In the genomic region with DNA sequence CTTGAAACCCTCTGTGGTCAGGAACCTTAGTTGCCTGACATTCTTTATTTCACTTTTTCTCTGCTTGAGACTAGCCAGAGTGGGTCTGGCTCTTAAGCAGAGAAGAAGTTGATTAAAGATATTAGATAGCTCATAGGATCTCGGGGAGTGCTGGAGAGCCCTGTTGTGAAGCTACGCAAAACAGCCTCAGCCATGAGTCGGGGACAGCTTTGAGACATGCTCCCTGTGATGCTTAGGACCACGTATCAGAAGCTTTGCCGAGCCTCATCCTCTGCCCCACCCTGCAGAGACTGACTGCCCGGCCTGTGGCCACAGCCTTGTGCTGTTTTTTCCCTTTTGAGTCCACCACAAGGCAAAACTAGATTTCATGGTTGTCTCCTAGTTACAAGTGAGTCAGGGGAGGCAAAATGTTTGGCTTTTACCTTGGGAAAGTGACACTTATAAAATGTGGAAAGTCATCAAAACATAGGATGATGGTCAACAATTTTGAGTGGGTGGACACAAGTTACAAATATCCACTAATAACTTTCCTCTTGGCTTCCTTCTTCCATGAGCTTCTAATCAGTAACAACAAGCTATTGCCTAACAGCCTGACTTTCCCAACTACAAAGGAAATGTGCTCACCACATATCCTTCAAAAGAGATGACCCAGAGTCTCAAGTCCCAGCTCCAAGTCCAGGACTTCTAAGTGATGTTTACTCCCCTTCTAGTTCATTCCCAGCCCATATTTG, we compare ENCODE assay signal across 11 cellular contexts.
DNase-seq lines count a peak whose midpoint lies in the region; ATAC-seq, FAIRE-seq and TF ChIP-seq lines count a peak whose summit lies in the region.
"Had no signal": no experiment of that assay in that cellular context is flagged by ENCODE, and none has a peak within 500 bp of the region (broad histone marks: within the 10 kb centered on the region; RNA-seq: fewer than 3 reads in every experiment).

No MANE protein-coding gene starts in this region.

- H3K4me1 ChIP-seq in Peyer's patch (peaks cover 0 to 6% (median 0%) of the 10 kb centered on the region in 4 donors), osteoblast (ENCODE audit: insufficient read depth, low read length) (peaks cover 12% of the 10 kb centered on the region)

- CTCF ChIA-PET in RWPE1 (lab: Yijun Ruan, JAX), result interaction anchor here (0.7 kb wide), 1 partner anchor 40 kb away, joined by 3 read pairs; no protein-coding TSS in a partner anchor

- no peaks in the 10 kb centered on the region for H4K20me1 ChIP-seq in osteoblast (ENCODE audit: insufficient read depth, low read length)

- H3K27me3 ChIP-seq in Peyer's patch, result no peaks in the 10 kb centered on the region
- no peaks in the 10 kb centered on the region for H3K27me3 ChIP-seq in osteoblast (ENCODE audit: insufficient read depth, low read length)

- no peak for FAIRE-seq in GM19239 (lab: Jason Lieb, UNC)

- POLR2A ChIA-PET in RWPE1 (lab: Yijun Ruan, JAX; ENCODE audit: low non-redundant PET), result no interaction called here

- TF ChIP-seq POLR2A in Peyer's patch (IDR thresholded peaks at IDR 0.05), result no peak

- ATAC-seq in GM19452 (IDR thresholded peaks at IDR 0.05; ENCODE audit: unreplicated experiment), result no peak
- ATAC-seq in GM18511 (IDR thresholded peaks at IDR 0.05; ENCODE audit: unreplicated experiment), result no peak
- ATAC-seq: T-cell had no signal

- H3K4me3 ChIP-seq in Peyer's patch (no peak overlapping the region), osteoblast (ENCODE audit: insufficient read depth, low read length) (no peak overlapping the region)

- H3K9me3 ChIP-seq in Peyer's patch, result no peaks in the 10 kb centered on the region
- no peaks in the 10 kb centered on the region for H3K9me3 ChIP-seq in osteoblast (ENCODE audit: low read depth, low read length)

- DNase-seq in AML-193 (lab: John Stamatoyannopoulos, UW) (peak; percentile 47 to 48), Peyer's patch (peak in 1 of 3 donors; percentile 68), fibroblast of peridontal ligament (ENCODE audit: extremely low read depth) (peak; percentile 87), osteoblast (ENCODE audit: insufficient read length, low spot score, missing footprints) (peak; percentile 66), GM19239 (ENCODE audit: insufficient read length, low spot score) (no peak), RWPE1 (ENCODE audit: low spot score) (no peak)
- DNase-seq: hypothalamus, NCI-H1105 treated with DMSO at 0.1 percent for 48 hours, T-cell had no signal

- H3K36me3 ChIP-seq in Peyer's patch (no peaks in the 10 kb centered on the region), osteoblast (ENCODE audit: insufficient read depth, low read length) (no peaks in the 10 kb centered on the region)

- TF ChIP-seq CTCF in Peyer's patch (IDR thresholded peaks at IDR 0.05) (no peak), osteoblast (IDR thresholded peaks at IDR 0.05; ENCODE audit: extremely low read depth, low read depth, low read length) (no peak), RWPE1 (conservative IDR thresholded peaks at IDR 0.05; ENCODE audit: low read depth) (no peak)

- peak overlapping the region; percentile 13 for H2AFZ ChIP-seq in osteoblast (ENCODE audit: low read length)

- peak overlapping the region in 3 of 4 donors; percentile 56 to 81 (median 75) for H3K27ac ChIP-seq in Peyer's patch
- H3K27ac ChIP-seq in osteoblast (ENCODE audit: low read depth, low read length), result peak overlapping the region; percentile 47
- no peak overlapping the region for H3K27ac ChIP-seq in RWPE1

- H3K79me2 ChIP-seq in osteoblast (ENCODE audit: insufficient read depth, low read length), result no peaks in the 10 kb centered on the region

- H3K4me2 ChIP-seq in osteoblast (ENCODE audit: insufficient read depth, low read length), result no peak overlapping the region

Comparison
In these comparisons a context has a peak if more than half of its experiments do, and no peak if none do; other contexts are left out.
1. DNase-seq: peak in AML-193 (2 of 2), fibroblast of peridontal ligament (single experiment) and osteoblast (single experiment); none in GM19239 (single experiment) and RWPE1 (single experiment).